Comparison of ENCODE assay signal across 2 cellular contexts in the genomic region with DNA sequence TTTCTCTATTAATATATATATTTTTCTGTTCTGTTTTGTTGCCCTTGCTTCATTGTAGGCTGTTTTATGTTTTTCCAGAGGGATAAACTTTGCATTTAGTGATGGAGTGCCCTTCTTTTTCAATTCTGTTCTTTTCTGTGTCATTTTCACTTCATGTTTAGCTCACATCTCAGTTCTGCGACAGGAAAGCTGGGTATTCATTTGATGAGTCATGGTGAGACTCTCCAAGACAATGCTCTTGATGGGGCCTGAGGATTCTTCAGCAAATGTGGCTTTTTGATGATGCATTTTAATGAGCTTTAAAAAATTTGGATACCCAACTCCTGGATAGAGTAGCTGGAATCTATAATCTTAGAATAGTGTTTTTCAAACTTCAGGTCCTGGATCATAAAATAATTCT.
TF ChIP-seq lines count a peak whose summit lies in the region.

No MANE protein-coding gene starts in this region.

TF ChIP-seq in H1, 55 proteins besides CTCF, POLR2A, EP300 and RAD21:
- no peak for TF ChIP-seq CHD1 (IDR thresholded peaks at IDR 0.05; ENCODE audit: low read depth, low read length)
- TF ChIP-seq SUZ12 (IDR thresholded peaks at IDR 0.05; ENCODE audit: low read length) = no peak
- TF ChIP-seq GABPA (IDR thresholded peaks at IDR 0.05; ENCODE audit: borderline replicate concordance, insufficient read depth, low read length) = no peak
- peak; percentile 76 for TF ChIP-seq BACH1 (IDR thresholded peaks at IDR 0.05; ENCODE audit: low read length)
- TF ChIP-seq EZH2 (IDR thresholded peaks at IDR 0.05; ENCODE audit: low read depth, low read length, severe bottlenecking) = no peak
- no peak for TF ChIP-seq KDM1A (IDR thresholded peaks at IDR 0.05; ENCODE audit: borderline replicate concordance, low read length)
- TF ChIP-seq SP2 (IDR thresholded peaks at IDR 0.05; ENCODE audit: low read length) = no peak
- TF ChIP-seq JUND (IDR thresholded peaks at IDR 0.05; ENCODE audit: low read length) = 0 out of 2 replicates have a peak, but pooled peaks have one; percentile 20
- no peak for TF ChIP-seq KDM4A (IDR thresholded peaks at IDR 0.05; ENCODE audit: low read depth, low read length, severe bottlenecking)
- TF ChIP-seq MAFK (IDR thresholded peaks at IDR 0.05; ENCODE audit: low read depth, low read length) = peak; percentile 52; the same call in 1 of the 2 replicates

TF ChIP-seq in HepG2, 621 proteins besides CTCF, POLR2A, EP300 and RAD21:
- TF ChIP-seq ZNF672 (CRISPR knock-in tag; IDR thresholded peaks at IDR 0.05) = no peak
- TF ChIP-seq, protein P1, sequence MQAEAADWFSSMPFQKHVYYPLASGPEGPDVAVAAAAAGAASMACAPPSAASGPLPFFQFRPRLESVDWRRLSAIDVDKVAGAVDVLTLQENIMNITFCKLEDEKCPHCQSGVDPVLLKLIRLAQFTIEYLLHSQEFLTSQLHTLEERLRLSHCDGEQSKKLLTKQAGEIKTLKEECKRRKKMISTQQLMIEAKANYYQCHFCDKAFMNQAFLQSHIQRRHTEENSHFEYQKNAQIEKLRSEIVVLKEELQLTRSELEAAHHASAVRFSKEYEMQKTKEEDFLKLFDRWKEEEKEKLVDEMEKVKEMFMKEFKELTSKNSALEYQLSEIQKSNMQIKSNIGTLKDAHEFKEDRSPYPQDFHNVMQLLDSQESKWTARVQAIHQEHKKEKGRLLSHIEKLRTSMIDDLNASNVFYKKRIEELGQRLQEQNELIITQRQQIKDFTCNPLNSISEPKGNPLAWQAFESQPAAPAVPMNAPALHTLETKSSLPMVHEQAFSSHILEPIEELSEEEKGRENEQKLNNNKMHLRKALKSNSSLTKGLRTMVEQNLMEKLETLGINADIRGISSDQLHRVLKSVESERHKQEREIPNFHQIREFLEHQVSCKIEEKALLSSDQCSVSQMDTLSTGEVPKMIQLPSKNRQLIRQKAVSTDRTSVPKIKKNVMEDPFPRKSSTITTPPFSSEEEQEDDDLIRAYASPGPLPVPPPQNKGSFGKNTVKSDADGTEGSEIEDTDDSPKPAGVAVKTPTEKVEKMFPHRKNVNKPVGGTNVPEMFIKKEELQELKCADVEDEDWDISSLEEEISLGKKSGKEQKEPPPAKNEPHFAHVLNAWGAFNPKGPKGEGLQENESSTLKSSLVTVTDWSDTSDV (CRISPR knock-in tag; IDR thresholded peaks at IDR 0.05) = no peak
- TF ChIP-seq NR2F1 (CRISPR knock-in tag; IDR thresholded peaks at IDR 0.05) = no peak
- TF ChIP-seq ZFX (CRISPR knock-in tag; IDR thresholded peaks at IDR 0.05; ENCODE audit: low read depth) = no peak
- no peak for TF ChIP-seq ZNF747 (CRISPR knock-in tag; IDR thresholded peaks at IDR 0.05; ENCODE audit: borderline replicate concordance)
- TF ChIP-seq NCOA1 (CRISPR knock-in tag; IDR thresholded peaks at IDR 0.05) = no peak
